Comparison of ENCODE assay signal across 8 cellular contexts in genomic region chr5:72451771-72452505, GRCh38. TPM values are rescaled to one million over a fixed set of nuclear protein-coding genes. Genes with fewer than 3 reads are reported as not detected.
A peak's percentile ranks its signal among the peaks of the same experiment; 100 is the strongest.
DNase-seq lines count a peak whose midpoint lies in the region; ATAC-seq and TF ChIP-seq lines count a peak whose summit lies in the region.

No MANE protein-coding gene starts in this region.

- CTCF ChIA-PET in GM10248 (lab: Yijun Ruan, JAX): interaction anchor here (1.0 to 2.9 kb wide), 18 partner anchors 7 to 95 kb away, joined by 3 to 12 read pairs (median 4); partner anchors contain the start of gene ZNF366

- peak overlapping the region; percentile 82 to 92 (median 86) for H3K27ac ChIP-seq in esophagus muscularis mucosa (replicated peaks in 1 of 4)

- in situ Hi-C loops in HAP-1 (cut with MboI; ENCODE audit: low sequenced_read_pairs): no loop called here

- TF ChIP-seq CTCF in GM10248 (IDR thresholded peaks at IDR 0.05; ENCODE audit: control extremely low read depth, extremely low read depth, low read depth, missing control alignments): no peak
- TF ChIP-seq CTCF in esophagus muscularis mucosa (IDR thresholded peaks at IDR 0.05): no peak

- DNase-seq in GM10248 (ENCODE audit: extremely low spot score) (peak; percentile 70), HAP-1 (ENCODE audit: low spot score in 2 of 2) (peak; percentile 72 to 75), NT2/D1 (ENCODE audit: low read depth, low spot score) (peak; percentile 16), esophagus muscularis mucosa (ENCODE audit: extremely low spot score) (peak; percentile 95)
- no peak for DNase-seq in stimulated activated CD4-positive, alpha-beta T cell treated with anti-CD3 and anti-CD28 coated beads, Interleukin-2, amount 100 ng/mL, for 48 hours
- DNase-seq in activated CD4-positive, CD25-positive, alpha-beta regulatory T cell (lab: John Stamatoyannopoulos, UW): no peak
- no peak for DNase-seq in natural killer cell treated with Interleukin-12 subunit alpha and Interleukin-12 subunit beta and Interleukin-15 and Interleukin-18, amount 100 ng/mL, for 72 hours (ENCODE audit: low spot score)

- no peaks in the 10 kb centered on the region for H3K9me3 ChIP-seq in HAP-1
- no peaks in the 10 kb centered on the region for H3K9me3 ChIP-seq in NT2/D1 (ENCODE audit: insufficient read depth, low read length)
- no peaks in the 10 kb centered on the region for H3K9me3 ChIP-seq in esophagus muscularis mucosa
- no peaks in the 10 kb centered on the region for H3K9me3 ChIP-seq in neuron (ENCODE audit: low read length)

- H3K36me3 ChIP-seq in HAP-1 (replicated peaks) (no peaks in the 10 kb centered on the region), NT2/D1 (ENCODE audit: insufficient read depth, insufficient read length, low read length) (no peaks in the 10 kb centered on the region), esophagus muscularis mucosa (peaks cover 0 to 68% (median 0%) of the 10 kb centered on the region in 4 donors), neuron (ENCODE audit: insufficient read depth, low read length) (no peaks in the 10 kb centered on the region)

- peak overlapping the region; percentile 49 for H2AFZ ChIP-seq in neuron (ENCODE audit: low read depth, low read length)

- no peak for ATAC-seq in natural killer cell treated with Interleukin-12 subunit alpha and Interleukin-12 subunit beta and Interleukin-15 and Interleukin-18, amount 100 ng/mL, for 72 hours

- peaks cover 3 to 5% of the 10 kb centered on the region in 2 donors for H3K27me3 Mint-ChIP-seq in natural killer cell treated with Interleukin-12 subunit alpha and Interleukin-12 subunit beta and Interleukin-15 and Interleukin-18, amount 100 ng/mL, for 72 hours

- H3K27me3 ChIP-seq in HAP-1 (ENCODE audit: low read depth) (no peaks in the 10 kb centered on the region), NT2/D1 (ENCODE audit: insufficient read depth, insufficient read length) (no peaks in the 10 kb centered on the region), esophagus muscularis mucosa (no peaks in the 10 kb centered on the region), neuron (ENCODE audit: insufficient read depth, low read length) (no peaks in the 10 kb centered on the region)

- no peak overlapping the region for H3K27ac Mint-ChIP-seq in natural killer cell treated with Interleukin-12 subunit alpha and Interleukin-12 subunit beta and Interleukin-15 and Interleukin-18, amount 100 ng/mL, for 72 hours

- no peaks in the 10 kb centered on the region for H3K4me1 Mint-ChIP-seq in natural killer cell treated with Interleukin-12 subunit alpha and Interleukin-12 subunit beta and Interleukin-15 and Interleukin-18, amount 100 ng/mL, for 72 hours (ENCODE audit: low read depth in 2 of 2)

- H3K36me3 Mint-ChIP-seq in natural killer cell treated with Interleukin-12 subunit alpha and Interleukin-12 subunit beta and Interleukin-15 and Interleukin-18, amount 100 ng/mL, for 72 hours: no peaks in the 10 kb centered on the region

- no peak overlapping the region for H3K4me3 Mint-ChIP-seq in natural killer cell treated with Interleukin-12 subunit alpha and Interleukin-12 subunit beta and Interleukin-15 and Interleukin-18, amount 100 ng/mL, for 72 hours

- TF ChIP-seq EP300 in esophagus muscularis mucosa (IDR thresholded peaks at IDR 0.05): no peak

- intact Hi-C loops in esophagus muscularis mucosa (cut with DNase I): loop anchor here (5.0 kb wide), 1 partner anchor 85 kb away; no protein-coding TSS in a partner anchor

- H3K4me3 ChIP-seq in HAP-1 (no peak overlapping the region), NT2/D1 (ENCODE audit: insufficient read length, low read depth) (no peak overlapping the region), esophagus muscularis mucosa (peak overlapping the region in 1 of 4 donors; percentile 10), neuron (ENCODE audit: low read length) (peak overlapping the region; percentile 26)

- POLR2A ChIA-PET in GM10248 (lab: Yijun Ruan, JAX): interaction anchor here (0.7 kb wide), 1 partner anchor 14 kb away, joined by 3 read pairs; no protein-coding TSS in a partner anchor

- H3K4me1 ChIP-seq in HAP-1: peaks cover 11% of the 10 kb centered on the region
- peaks cover 3% of the 10 kb centered on the region for H3K4me1 ChIP-seq in NT2/D1 (ENCODE audit: insufficient read depth, insufficient read length)
- H3K4me1 ChIP-seq in esophagus muscularis mucosa: peaks cover 47 to 57% (median 52%) of the 10 kb centered on the region in 4 donors
- H3K4me1 ChIP-seq in neuron (ENCODE audit: insufficient read depth, low read length): peaks cover 24% of the 10 kb centered on the region

- no peak overlapping the region for H3K9ac ChIP-seq in NT2/D1 (ENCODE audit: insufficient read length, low read depth)

- TF ChIP-seq POLR2A in esophagus muscularis mucosa (IDR thresholded peaks at IDR 0.05; ENCODE audit: low read depth): no peak

- whole genome bisulfite sequencing in esophagus muscularis mucosa: 26% methylated on average over 13 of the region's 13 CpGs

- H3K9me3 Mint-ChIP-seq in natural killer cell treated with Interleukin-12 subunit alpha and Interleukin-12 subunit beta and Interleukin-15 and Interleukin-18, amount 100 ng/mL, for 72 hours: no peaks in the 10 kb centered on the region

RNA-seq across cellular contexts. Expression of gene ZNF366, which starts 55.3 kb away (rescaled TPM):
- total RNA-seq in esophagus muscularis mucosa: 10 to 100 TPM in 1 of 4 donors, 1 to 10 TPM in 3; 3.1 to 11.1 (median 5.0) TPM
- total RNA-seq in natural killer cell treated with Interleukin-12 subunit alpha and Interleukin-12 subunit beta and Interleukin-15 and Interleukin-18, amount 100 ng/mL, for 72 hours: not detected

Comparison
In these comparisons a context has a peak if more than half of its experiments do, and no peak if none do; other contexts are left out.
1. DNase-seq: peak in GM10248 (single experiment), HAP-1 (2 of 2), NT2/D1 (single experiment) and esophagus muscularis mucosa (single experiment); none in stimulated activated CD4-positive, alpha-beta T cell treated with anti-CD3 and anti-CD28 coated beads, Interleukin-2, amount 100 ng/mL, for 48 hours (0 of 2), activated CD4-positive, CD25-positive, alpha-beta regulatory T cell (0 of 4) and natural killer cell treated with Interleukin-12 subunit alpha and Interleukin-12 subunit beta and Interleukin-15 and Interleukin-18, amount 100 ng/mL, for 72 hours (single experiment).